In the genomic region with DNA sequence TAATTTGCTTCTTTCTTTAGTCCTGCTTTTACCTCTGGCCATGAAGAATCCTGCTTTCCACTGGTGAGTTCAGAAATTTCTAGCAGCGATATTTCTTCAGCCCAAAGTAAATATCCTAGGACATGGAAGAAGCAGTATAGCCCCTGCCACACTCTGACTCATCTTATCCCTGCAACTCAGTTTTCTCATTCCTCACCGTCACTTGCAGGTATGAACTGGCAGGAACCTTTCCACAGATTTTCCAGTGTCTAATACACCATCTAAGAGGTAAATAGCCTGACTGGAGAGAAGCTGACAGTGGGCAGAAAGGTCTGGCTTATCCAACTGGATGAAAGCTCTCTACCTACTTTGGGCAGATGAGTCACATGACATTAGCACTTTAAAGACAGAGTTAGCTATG, we compare ENCODE assay signal across 19 cellular contexts.
"Had no signal": no experiment of that assay in that cellular context is flagged by ENCODE, and none has a peak within 500 bp of the region (broad histone marks: within the 10 kb centered on the region; RNA-seq: fewer than 3 reads in every experiment).

No MANE protein-coding gene starts in this region.

- DNase-seq: effector memory CD4-positive, alpha-beta T cell; erythroblast; heart right ventricle; hypothalamus; left ventricle myocardium inferior; lower lobe of right lung; naive thymus-derived CD4-positive, alpha-beta T cell; nephron progenitor cell; psoas muscle; retina; right lobe of liver; spleen; stimulated activated CD4-positive, alpha-beta T cell treated with anti-CD3 and anti-CD28 coated beads, Interleukin-2, amount 100 ng/mL, for 24 hours; stimulated activated CD4-positive, alpha-beta T cell treated with anti-CD3 and anti-CD28 coated beads, Interleukin-4, amount 100 ng/mL, for 4 hours; stimulated activated naive B cell treated with anti-CD40 and anti-IgM and Interleukin-4, amounts not matched to agents 10 μg/mL and 1 μg/mL and 100 μg/mL, for 72 hours; stimulated activated naive CD8-positive, alpha-beta T cell treated with anti-CD3 and anti-CD28 coated beads, Interleukin-15, amount 100 ng/mL, for 72 hours; transverse colon had no signal

- H2AFZ ChIP-seq: parathyroid adenoma had no signal

- H3K9ac ChIP-seq: parathyroid adenoma had no signal

- H3K27ac Mint-ChIP-seq: naive thymus-derived CD4-positive, alpha-beta T cell; nephron progenitor cell; stimulated activated naive B cell treated with anti-CD40 and anti-IgM and Interleukin-4, amounts not matched to agents 10 μg/mL and 1 μg/mL and 100 μg/mL, for 72 hours; stimulated activated naive CD8-positive, alpha-beta T cell treated with anti-CD3 and anti-CD28 coated beads, Interleukin-15, amount 100 ng/mL, for 72 hours had no signal

- H3K9me3 ChIP-seq: lower lobe of right lung, psoas muscle, right lobe of liver, thoracic aorta, transverse colon had no signal

- H3K27me3 ChIP-seq: heart right ventricle, right lobe of liver, spleen, transverse colon had no signal

- H3K27ac ChIP-seq: heart right ventricle, left ventricle myocardium inferior, lower lobe of right lung, parathyroid adenoma, psoas muscle, right lobe of liver, spleen, thoracic aorta, transverse colon had no signal

- H3K4me3 Mint-ChIP-seq: naive thymus-derived CD4-positive, alpha-beta T cell; nephron progenitor cell; stimulated activated naive B cell treated with anti-CD40 and anti-IgM and Interleukin-4, amounts not matched to agents 10 μg/mL and 1 μg/mL and 100 μg/mL, for 72 hours; stimulated activated naive CD8-positive, alpha-beta T cell treated with anti-CD3 and anti-CD28 coated beads, Interleukin-15, amount 100 ng/mL, for 72 hours had no signal

- H3K79me2 ChIP-seq: parathyroid adenoma had no signal

- ATAC-seq: heart right ventricle; lower lobe of right lung; naive thymus-derived CD4-positive, alpha-beta T cell; psoas muscle; right lobe of liver; stimulated activated naive B cell treated with anti-CD40 and anti-IgM and Interleukin-4, amounts not matched to agents 10 μg/mL and 1 μg/mL and 100 μg/mL, for 72 hours; stimulated activated naive CD8-positive, alpha-beta T cell treated with anti-CD3 and anti-CD28 coated beads, Interleukin-15, amount 100 ng/mL, for 72 hours had no signal

- H3K36me3 Mint-ChIP-seq: naive thymus-derived CD4-positive, alpha-beta T cell; stimulated activated naive B cell treated with anti-CD40 and anti-IgM and Interleukin-4, amounts not matched to agents 10 μg/mL and 1 μg/mL and 100 μg/mL, for 72 hours had no signal

- H3K4me1 ChIP-seq: heart right ventricle, left ventricle myocardium inferior, lower lobe of right lung, parathyroid adenoma, psoas muscle, spleen, transverse colon had no signal

- H3K36me3 ChIP-seq: heart right ventricle, left ventricle myocardium inferior, lower lobe of right lung, right lobe of liver, spleen, thoracic aorta, transverse colon had no signal

- H3K4me1 Mint-ChIP-seq: nephron progenitor cell; stimulated activated naive B cell treated with anti-CD40 and anti-IgM and Interleukin-4, amounts not matched to agents 10 μg/mL and 1 μg/mL and 100 μg/mL, for 72 hours; stimulated activated naive CD8-positive, alpha-beta T cell treated with anti-CD3 and anti-CD28 coated beads, Interleukin-15, amount 100 ng/mL, for 72 hours had no signal

- H3K27me3 Mint-ChIP-seq: naive thymus-derived CD4-positive, alpha-beta T cell; stimulated activated naive CD8-positive, alpha-beta T cell treated with anti-CD3 and anti-CD28 coated beads, Interleukin-15, amount 100 ng/mL, for 72 hours had no signal

- H3K4me3 ChIP-seq: heart right ventricle, left ventricle myocardium inferior, lower lobe of right lung, psoas muscle, right lobe of liver, spleen, thoracic aorta, transverse colon had no signal
